ENCODE assay signal across 8 cellular contexts in genomic region chr16:68529608-68529930, GRCh38. TPM values are rescaled to one million over a fixed set of nuclear protein-coding genes. Genes with fewer than 3 reads are reported as not detected.
DNase-seq lines count a peak whose midpoint lies in the region; ATAC-seq and TF ChIP-seq lines count a peak whose summit lies in the region.

No MANE protein-coding gene starts in this region.

- H3K56ac ChIP-seq in IMR-90 (ENCODE audit: extremely low read depth, insufficient read depth, low read length) = no peak overlapping the region

- peak overlapping the region; percentile 86 to 92 for H3K27ac Mint-ChIP-seq in effector memory CD8-positive, alpha-beta T cell
- H3K27ac Mint-ChIP-seq in neural crest cell (ENCODE audit: unreplicated experiment) = peak overlapping the region; percentile 12

- intact Hi-C loops in IMR-90 (cut with micrococcal nuclease) = loop anchor here (5.0 kb wide), 1 partner anchor 373 kb away; no protein-coding TSS in a partner anchor

- dilution Hi-C loops in IMR-90 (cut with HindIII; ENCODE audit: low sequenced_read_pairs, unreplicated experiment) = no loop called here

- H2BK15ac ChIP-seq in IMR-90 (ENCODE audit: low read depth, low read length) = 0 out of 3 replicates have a peak overlapping the region, but pooled peaks have one; percentile 10

- no peak overlapping the region for H2BK120ac ChIP-seq in IMR-90 (ENCODE audit: low read depth, low read length)

- H3K36me3 ChIP-seq in IMR-90 (ENCODE audit: control insufficient read depth, insufficient read depth, low read length) = no peaks in the 10 kb centered on the region

- 0 out of 2 replicates have a peak, but pooled peaks cover 3% of the 10 kb centered on the region for H3K9me1 ChIP-seq in IMR-90 (ENCODE audit: insufficient read depth, low read length)

- TF ChIP-seq POLR2A in IMR-90 (IDR thresholded peaks at IDR 0.05; ENCODE audit: low read depth, low read length) = no peak

- peaks cover 12 to 18% of the 10 kb centered on the region in 2 donors for H3K4me1 Mint-ChIP-seq in effector memory CD8-positive, alpha-beta T cell (ENCODE audit: low read depth in 2 of 2)
- H3K4me1 Mint-ChIP-seq in neural crest cell = peaks cover 23% of the 10 kb centered on the region

- H3K4me3 ChIP-seq in IMR-90 (ENCODE audit: insufficient read depth, low read depth, low read length) = peak overlapping the region; percentile 54

- no peak overlapping the region for H3K23ac ChIP-seq in IMR-90 (ENCODE audit: low read depth, low read length)

- H3K27me3 ChIP-seq in IMR-90 (ENCODE audit: control insufficient read depth, insufficient read depth, low read length) = no peaks in the 10 kb centered on the region

- H3K36me3 Mint-ChIP-seq in effector memory CD8-positive, alpha-beta T cell (ENCODE audit: insufficient read depth) = peaks cover 12% of the 10 kb centered on the region
- peaks cover 23% of the 10 kb centered on the region for H3K36me3 Mint-ChIP-seq in neural crest cell (ENCODE audit: low read depth)

- DNase-seq in IMR-90 (no peak), neural crest cell (ENCODE audit: low read depth, low spot score) (no peak), SIG-M5 (lab: John Stamatoyannopoulos, UW) (no peak), anterior cingulate cortex (lab: John Stamatoyannopoulos, UW) (no peak), nucleus accumbens (lab: John Stamatoyannopoulos, UW) (no peak)
- DNase-seq in effector memory CD8-positive, alpha-beta T cell = no peak

- H3K14ac ChIP-seq in IMR-90 (replicated peaks; ENCODE audit: low read depth, low read length) = no peak overlapping the region

- H4K20me1 ChIP-seq in IMR-90 (ENCODE audit: insufficient read depth, low read length) = no peaks in the 10 kb centered on the region

- H3K27ac ChIP-seq in IMR-90 (ENCODE audit: insufficient read depth, low read length) = no peak overlapping the region

- no peak overlapping the region for H4K91ac ChIP-seq in IMR-90 (ENCODE audit: insufficient read depth, low read depth, low read length)

- peak overlapping the region; percentile 12 for H2AK9ac ChIP-seq in IMR-90 (replicated peaks; ENCODE audit: low read depth, low read length, poor library complexity)

- BruUV-seq in IMR-90 (replicated peaks; lab: Mats Ljungman, UMichigan) = no TSS peak

- TF ChIP-seq RAD21 in IMR-90 (IDR thresholded peaks at IDR 0.05; ENCODE audit: low read length) = no peak

- H3K4ac ChIP-seq in IMR-90 (ENCODE audit: low read depth, low read length) = no peak overlapping the region

- in situ Hi-C loops in IMR-90 (cut with MboI; ENCODE audit: low sequenced_read_pairs) = loop anchor here (5.0 kb wide), 1 partner anchor 593 kb away; no protein-coding TSS in a partner anchor

- peaks cover 0 to 4% of the 10 kb centered on the region in 2 experiments; a peak in 1 of 4 replicates for H3K79me1 ChIP-seq in IMR-90 (ENCODE audit: low read depth in 1 of 2, low read length in 2 of 2)

- H3K18ac ChIP-seq in IMR-90 (ENCODE audit: low read depth, low read length) = no peak overlapping the region

- peak overlapping the region; percentile 49; the same call in 1 of the 2 replicates for H3K9ac ChIP-seq in IMR-90 (ENCODE audit: low read depth, low read length)

- H3K4me3 Mint-ChIP-seq in effector memory CD8-positive, alpha-beta T cell = peak overlapping the region; percentile 87 to 90
- peak overlapping the region; percentile 88 for H3K4me3 Mint-ChIP-seq in neural crest cell

- no peak overlapping the region for H4K5ac ChIP-seq in IMR-90 (ENCODE audit: low read depth, low read length)

- WGBS in IMR-90 (ENCODE audit: extremely low coverage in 2 of 2, insufficient read length in 1 of 2), 2 experiments = 47% methylated on average over 3 of the region's 13 CpGs; no CpG with 5 or more reads in 1 of the 2 experiments

- no peak overlapping the region for H2BK20ac ChIP-seq in IMR-90 (ENCODE audit: low read depth, low read length)

- 0 out of 2 replicates have a peak, but pooled peaks cover 3% of the 10 kb centered on the region for H3K4me1 ChIP-seq in IMR-90 (ENCODE audit: control insufficient read depth, insufficient read depth, low read length)

- POLR2A ChIA-PET in IMR-90 (lab: Charles Lee; ENCODE audit: unreplicated experiment) = no interaction called here

- TF ChIP-seq CTCF in IMR-90 (conservative IDR thresholded peaks at IDR 0.05; ENCODE audit: low read depth, low read length) (no peak), neural crest cell (conservative IDR thresholded peaks at IDR 0.05) (no peak)

- H2AFZ ChIP-seq in IMR-90 (replicated peaks; ENCODE audit: low read length, poor library complexity) = peak overlapping the region; percentile 99

- CTCF ChIA-PET in IMR-90 (lab: Yijun Ruan, JAX) = interaction anchor here (1.0 to 1.5 kb wide), 2 partner anchors 9 to 61 kb away, joined by 3 read pairs; no protein-coding TSS in a partner anchor

- H2AK5ac ChIP-seq in IMR-90 (ENCODE audit: low read depth, low read length) = no peak overlapping the region

- H3K9me3 Mint-ChIP-seq in effector memory CD8-positive, alpha-beta T cell = no peaks in the 10 kb centered on the region
- H3K9me3 Mint-ChIP-seq in neural crest cell = peaks cover 27% of the 10 kb centered on the region

- H3K9me3 ChIP-seq in IMR-90 (ENCODE audit: control insufficient read depth, insufficient read depth, low read length) = no peaks in the 10 kb centered on the region

- peak overlapping the region; percentile 94 for H3K4me2 ChIP-seq in IMR-90 (ENCODE audit: low read depth, low read length)

- peak; percentile 11 for ATAC-seq in GM21360 (IDR thresholded peaks at IDR 0.05; ENCODE audit: unreplicated experiment)
- peak; percentile 16 for ATAC-seq in IMR-90 (ENCODE audit: low read depth)
- ATAC-seq in effector memory CD8-positive, alpha-beta T cell (replicated peaks) = peak; percentile 6
- no peak for ATAC-seq in GM19324 (IDR thresholded peaks at IDR 0.05; ENCODE audit: low FRiP score, unreplicated experiment)

- no peak overlapping the region for H2BK5ac ChIP-seq in IMR-90 (ENCODE audit: low read depth, low read length, poor library complexity, severe bottlenecking)

- peak overlapping the region in 1 of 2 experiments; percentile 83; a peak in 1 of 4 replicates for H4K8ac ChIP-seq in IMR-90 (ENCODE audit: low read depth in 2 of 2, low read length in 2 of 2)

- no peaks in the 10 kb centered on the region for H3K27me3 Mint-ChIP-seq in effector memory CD8-positive, alpha-beta T cell
- peaks cover 3% of the 10 kb centered on the region for H3K27me3 Mint-ChIP-seq in neural crest cell (ENCODE audit: low read depth)

TF ChIP-seq in IMR-90, 13 proteins besides CTCF, POLR2A, EP300 and RAD21:
- TF ChIP-seq CEBPB (IDR thresholded peaks at IDR 0.05; ENCODE audit: low read depth, low read length) = no peak
- TF ChIP-seq RCOR1 (IDR thresholded peaks at IDR 0.05; ENCODE audit: insufficient replicate concordance, low read length) = no peak
- no peak for TF ChIP-seq CHD1 (IDR thresholded peaks at IDR 0.05; ENCODE audit: low read depth, low read length)
- TF ChIP-seq BHLHE40 (IDR thresholded peaks at IDR 0.05; ENCODE audit: low read depth, low read length) = no peak
- no peak for TF ChIP-seq RFX5 (IDR thresholded peaks at IDR 0.05; ENCODE audit: low read depth, low read length)
- TF ChIP-seq NFE2L2 (IDR thresholded peaks at IDR 0.05; ENCODE audit: low read depth, low read length) = no peak
- no peak for TF ChIP-seq MXI1 (IDR thresholded peaks at IDR 0.05; ENCODE audit: borderline replicate concordance, low read depth, low read length)
- no peak for TF ChIP-seq ELK1 (IDR thresholded peaks at IDR 0.05; ENCODE audit: borderline replicate concordance, low read depth, low read length)
- TF ChIP-seq MAFK (IDR thresholded peaks at IDR 0.05; ENCODE audit: low read depth, low read length) = no peak
- TF ChIP-seq FOS (IDR thresholded peaks at IDR 0.05; ENCODE audit: low read depth, low read length) = no peak
- TF ChIP-seq MAZ (IDR thresholded peaks at IDR 0.05; ENCODE audit: borderline replicate concordance, low read depth, low read length) = no peak
- no peak for TF ChIP-seq SMC3 (IDR thresholded peaks at IDR 0.05; ENCODE audit: low read depth, low read length)

RNA-seq across cellular contexts. Expression of gene ZFP90, which starts 9.5 kb away (rescaled TPM):
- total RNA-seq in IMR-90 (2012; rRNA removed) (17.2 and 22.6 TPM in 2 replicates), neural crest cell (56.2 and 56.4 TPM in 2 replicates)
- 7.3 and 7.6 TPM in 2 replicates for polyA plus RNA-seq in IMR-90 (2012; rRNA removed)
- polyA plus RNA-seq in IMR-90 (2012; cell fraction: cytosol; rRNA removed) = 4.1 and 5.4 TPM in 2 replicates
- 7.8 and 22.5 TPM in 2 replicates for polyA plus RNA-seq in IMR-90 (2012; cell fraction: nucleus; rRNA removed; ENCODE audit: low replicate concordance)
